ENCODE assay signal across 7 cellular contexts in the genomic region with DNA sequence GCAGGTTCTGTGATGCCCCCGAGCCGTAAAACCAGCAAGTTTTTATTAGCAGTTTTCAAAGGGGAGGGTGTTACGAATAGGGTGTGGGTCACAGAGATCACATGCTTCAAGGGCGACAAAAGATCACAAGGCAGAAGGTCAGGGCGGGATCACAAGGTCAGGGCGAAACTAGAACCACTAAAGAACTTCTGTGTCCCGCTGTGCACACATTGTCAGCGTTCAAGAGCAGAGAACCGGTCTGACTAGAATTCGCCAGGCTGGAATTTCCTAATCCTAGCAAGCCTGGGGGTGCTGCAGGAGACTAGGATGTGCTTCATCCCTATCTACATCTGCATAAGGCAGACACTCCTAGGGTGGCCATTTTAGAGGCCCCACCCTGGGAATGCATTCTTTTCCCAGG. TPM values are rescaled to one million over a fixed set of nuclear protein-coding genes. Genes with fewer than 3 reads are reported as not detected.
DNase-seq lines count a peak whose midpoint lies in the region; ATAC-seq and TF ChIP-seq lines count a peak whose summit lies in the region.
"Not testable (repeated sequence)": the region's sequence is repeated elsewhere in the genome, so short reads cannot be mapped to it uniquely, and the experiment has no call there.

No MANE protein-coding gene starts in this region.

- not testable (repeated sequence) for H3K9me3 Mint-ChIP-seq in central memory CD8-positive, alpha-beta T cell
- H3K9me3 Mint-ChIP-seq in progenitor cell of endocrine pancreas (ENCODE audit: low read depth): peaks cover 31% of the 10 kb centered on the region

- WGBS in hepatocyte (ENCODE audit: low lambda C conversion rate, missing lambda C conversion rate): 66% methylated on average over 10 of the region's 10 CpGs

- H3K4me1 Mint-ChIP-seq in central memory CD8-positive, alpha-beta T cell: peaks cover 36% of the 10 kb centered on the region
- peaks cover 21% of the 10 kb centered on the region for H3K4me1 Mint-ChIP-seq in progenitor cell of endocrine pancreas (ENCODE audit: low read depth)

- not testable (repeated sequence) for H3K4me2 ChIP-seq in PC-3 (ENCODE audit: low read length); hepatocyte

- H3K36me3 ChIP-seq in PC-3 (ENCODE audit: low read depth, low read length); hepatocyte (replicated peaks; ENCODE audit: insufficient read depth, low read depth): not testable (repeated sequence)

- not testable (repeated sequence) for H3K27ac ChIP-seq in PC-3 (ENCODE audit: low read length)
- peak overlapping the region; percentile 43 for H3K27ac ChIP-seq in hepatocyte

- H4K20me1 ChIP-seq in PC-3 (ENCODE audit: low read length); hepatocyte (ENCODE audit: insufficient read depth, poor library complexity, severe bottlenecking): not testable (repeated sequence)

- H3K9ac ChIP-seq in PC-3 (ENCODE audit: low read length): not testable (repeated sequence)

- not testable (repeated sequence) for H3K9me2 ChIP-seq in PC-3 (replicated peaks; ENCODE audit: low read length); hepatocyte (replicated peaks; ENCODE audit: insufficient read depth)

- not testable (repeated sequence) for H3K27me3 Mint-ChIP-seq in central memory CD8-positive, alpha-beta T cell; progenitor cell of endocrine pancreas

- not testable (repeated sequence) for TF ChIP-seq RAD21 in Ishikawa (IDR thresholded peaks at IDR 0.05; ENCODE audit: low read depth)

- CTCF ChIA-PET in PC-3 (lab: Charles Lee): not testable (repeated sequence)

- H3K4me1 ChIP-seq in PC-3 (ENCODE audit: insufficient read depth, low read length); hepatocyte (ENCODE audit: insufficient read depth): not testable (repeated sequence)

- 0 out of 2 replicates have a peak, but pooled peaks cover 10% of the 10 kb centered on the region for H3K79me2 ChIP-seq in PC-3 (ENCODE audit: low read length)
- H3K79me2 ChIP-seq in hepatocyte: peaks cover 63% of the 10 kb centered on the region

- POLR2A ChIA-PET in PC-3 (lab: Charles Lee; ENCODE audit: unreplicated experiment): not testable (repeated sequence)

- not testable (repeated sequence) for H3K4me3 Mint-ChIP-seq in central memory CD8-positive, alpha-beta T cell; progenitor cell of endocrine pancreas (ENCODE audit: low read depth)

- H3K4me3 ChIP-seq in PC-3 (ENCODE audit: low read length); hepatocyte: not testable (repeated sequence)

- ATAC-seq in PC-3; central memory CD8-positive, alpha-beta T cell (replicated peaks; ENCODE audit: extremely low read depth, poor library complexity, severe bottlenecking): not testable (repeated sequence)

- not testable (repeated sequence) for H3F3A ChIP-seq in PC-3 (ENCODE audit: low read length, unreplicated experiment)

- peak overlapping the region; percentile 29 for H3K27ac Mint-ChIP-seq in central memory CD8-positive, alpha-beta T cell (ENCODE audit: low read depth)
- H3K27ac Mint-ChIP-seq in progenitor cell of endocrine pancreas: peak overlapping the region; percentile 92

- H3K27me3 ChIP-seq in PC-3 (ENCODE audit: low read length); hepatocyte: not testable (repeated sequence)

- intact Hi-C loops in PC-3 (cut with micrococcal nuclease): not testable (repeated sequence)

- H3K9me3 ChIP-seq in PC-3 (ENCODE audit: low read length); hepatocyte (ENCODE audit: low read depth): not testable (repeated sequence)

- not testable (repeated sequence) for H3K36me3 Mint-ChIP-seq in central memory CD8-positive, alpha-beta T cell (ENCODE audit: insufficient read depth)
- peaks cover 56% of the 10 kb centered on the region for H3K36me3 Mint-ChIP-seq in progenitor cell of endocrine pancreas (ENCODE audit: insufficient read depth)

- TF ChIP-seq EP300 in Ishikawa (IDR thresholded peaks at IDR 0.05; ENCODE audit: borderline replicate concordance): peak; percentile 71

- not testable (repeated sequence) for H2AFZ ChIP-seq in PC-3 (ENCODE audit: low read length); hepatocyte

- not testable (repeated sequence) for BruUV-seq in PC-3 (replicated peaks; lab: Mats Ljungman, UMichigan)

- TF ChIP-seq CTCF in PC-3 (conservative IDR thresholded peaks at IDR 0.05; ENCODE audit: low read depth, low read length); hepatocyte (IDR thresholded peaks at IDR 0.05; ENCODE audit: poor library complexity); progenitor cell of endocrine pancreas (IDR thresholded peaks at IDR 0.05; ENCODE audit: unreplicated experiment): not testable (repeated sequence)

- DNase-seq in DMS53 (lab: John Stamatoyannopoulos, UW) (peak; percentile 72), PC-3 (peak; percentile 28), kidney tubule cell (ENCODE audit: low spot score) (peak; percentile 6)
- DNase-seq in central memory CD8-positive, alpha-beta T cell (ENCODE audit: low spot score in 2 of 2); hepatocyte (ENCODE audit: low spot score); progenitor cell of endocrine pancreas (ENCODE audit: low spot score, unreplicated experiment): not testable (repeated sequence)

TF ChIP-seq in Ishikawa, 13 proteins besides CTCF, POLR2A, EP300 and RAD21:
- TF ChIP-seq TEAD4 (IDR thresholded peaks at IDR 0.05): peak; percentile 77
- TF ChIP-seq, protein P1, sequence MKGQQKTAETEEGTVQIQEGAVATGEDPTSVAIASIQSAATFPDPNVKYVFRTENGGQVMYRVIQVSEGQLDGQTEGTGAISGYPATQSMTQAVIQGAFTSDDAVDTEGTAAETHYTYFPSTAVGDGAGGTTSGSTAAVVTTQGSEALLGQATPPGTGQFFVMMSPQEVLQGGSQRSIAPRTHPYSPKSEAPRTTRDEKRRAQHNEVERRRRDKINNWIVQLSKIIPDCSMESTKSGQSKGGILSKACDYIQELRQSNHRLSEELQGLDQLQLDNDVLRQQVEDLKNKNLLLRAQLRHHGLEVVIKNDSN (IDR thresholded peaks at IDR 0.05): peak; percentile 42; the same call in 1 of the 2 replicates
- TF ChIP-seq FOXM1 (IDR thresholded peaks at IDR 0.05; ENCODE audit: borderline replicate concordance, low read depth): 0 out of 2 replicates have a peak, but pooled peaks have one; percentile 24
- TF ChIP-seq, protein P2, sequence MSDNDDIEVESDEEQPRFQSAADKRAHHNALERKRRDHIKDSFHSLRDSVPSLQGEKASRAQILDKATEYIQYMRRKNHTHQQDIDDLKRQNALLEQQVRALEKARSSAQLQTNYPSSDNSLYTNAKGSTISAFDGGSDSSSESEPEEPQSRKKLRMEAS (IDR thresholded peaks at IDR 0.05): 0 out of 2 replicates have a peak, but pooled peaks have one; percentile 59
- peak; percentile 62 for TF ChIP-seq NFIC (IDR thresholded peaks at IDR 0.05)
- TF ChIP-seq CEBPB (IDR thresholded peaks at IDR 0.05): peak; percentile 77
- TF ChIP-seq TCF12 (IDR thresholded peaks at IDR 0.05; ENCODE audit: low read depth): peak; percentile 72

RNA-seq across cellular contexts. Expression of a gene that starts 26.9 kb away (rescaled TPM):
- total RNA-seq in PC-3 (2014; rRNA removed) (21.5 and 29.5 TPM in 2 replicates), hepatocyte (129 and 132 TPM in 2 replicates), progenitor cell of endocrine pancreas (171 and 174 TPM in 2 replicates)
- 30.1 and 32.8 TPM in 2 replicates for polyA plus RNA-seq in hepatocyte
